19 cellular contexts compared by ENCODE assay signal in the genomic region with DNA sequence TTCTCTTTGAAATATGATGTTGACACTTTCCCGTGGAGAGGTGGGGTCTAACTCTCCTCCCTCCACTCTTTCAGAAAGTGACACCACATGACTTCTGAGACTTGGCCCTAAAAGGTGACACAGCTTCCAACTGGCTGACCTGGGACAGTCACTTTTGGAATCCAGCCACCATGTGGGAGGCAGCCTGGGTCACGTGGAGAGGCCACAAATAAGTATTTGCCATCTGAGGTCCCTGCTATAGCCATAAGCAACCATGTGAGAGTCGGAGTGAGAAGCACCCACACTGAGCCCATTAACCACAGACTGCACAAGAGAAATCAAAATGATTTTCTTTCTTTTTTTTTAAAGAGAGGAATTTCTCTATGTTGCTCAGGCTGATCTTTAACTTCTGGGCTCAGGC. TPM values are rescaled to one million over a fixed set of nuclear protein-coding genes. Genes with fewer than 3 reads are reported as not detected.
A peak's percentile ranks its signal among the peaks of the same experiment; 100 is the strongest.
DNase-seq lines count a peak whose midpoint lies in the region; ATAC-seq and TF ChIP-seq lines count a peak whose summit lies in the region.
"Had no signal": no experiment of that assay in that cellular context is flagged by ENCODE, and none has a peak within 500 bp of the region (broad histone marks: within the 10 kb centered on the region; RNA-seq: fewer than 3 reads in every experiment).

No MANE protein-coding gene starts in this region.

- no peak for DNase-seq in effector memory CD8-positive, alpha-beta T cell
- DNase-seq in naive thymus-derived CD8-positive, alpha-beta T cell, result no peak
- DNase-seq in glutamatergic neuron (no peak), neuronal stem cell (ENCODE audit: low spot score) (no peak)
- DNase-seq: activated gamma-delta T cell; CD4-positive, alpha-beta memory T cell; NCI-H1417; NCI-H748 treated with DMSO at 0.1 percent for 48 hours; stimulated activated CD4-positive, alpha-beta T cell treated with anti-CD3 and anti-CD28 coated beads, Interleukin-1b, Interleukin-23, amount 100 ng/mL, for 48 hours; stimulated activated naive B cell treated with anti-CD40 and anti-IgM and Interleukin-4, amounts not matched to agents 10 μg/mL and 1 μg/mL and 100 μg/mL, for 72 hours had no signal

- no peak overlapping the region for H2BK15ac ChIP-seq in neuronal stem cell (ENCODE audit: low read length)

- peaks cover 39 to 55% of the 10 kb centered on the region in 2 donors for H3K4me1 Mint-ChIP-seq in effector memory CD8-positive, alpha-beta T cell (ENCODE audit: low read depth in 2 of 2)
- peaks cover 25 to 80% (median 80%) of the 10 kb centered on the region in 4 donors for H3K4me1 Mint-ChIP-seq in naive thymus-derived CD8-positive, alpha-beta T cell
- H3K4me1 Mint-ChIP-seq in glutamatergic neuron (ENCODE audit: low read depth, unreplicated experiment), result peaks cover 1% of the 10 kb centered on the region

- H3K14ac ChIP-seq in neuronal stem cell (ENCODE audit: low read length), result no peak overlapping the region

- H3K9me3 Mint-ChIP-seq in effector memory CD8-positive, alpha-beta T cell, result no peaks in the 10 kb centered on the region
- no peaks in the 10 kb centered on the region for H3K9me3 Mint-ChIP-seq in naive thymus-derived CD8-positive, alpha-beta T cell
- peaks cover 4% of the 10 kb centered on the region for H3K9me3 Mint-ChIP-seq in glutamatergic neuron (ENCODE audit: unreplicated experiment)
- H3K9me3 Mint-ChIP-seq: CD4-positive, alpha-beta memory T cell; central memory CD8-positive, alpha-beta T cell; stimulated activated naive B cell treated with anti-CD40 and anti-IgM and Interleukin-4, amounts not matched to agents 10 μg/mL and 1 μg/mL and 100 μg/mL, for 72 hours had no signal

- H3K4ac ChIP-seq in neuronal stem cell (ENCODE audit: low read length), result no peak overlapping the region

- H3K18ac ChIP-seq in neuronal stem cell (ENCODE audit: low read length), result no peak overlapping the region

- no peak overlapping the region for H4K8ac ChIP-seq in neuronal stem cell (ENCODE audit: low read depth, low read length)

- peak overlapping the region; percentile 29 to 65 for H3K4me3 Mint-ChIP-seq in effector memory CD8-positive, alpha-beta T cell
- peak overlapping the region in 7 of 10 donors; percentile 4 to 58 (median 39) for H3K4me3 Mint-ChIP-seq in naive thymus-derived CD8-positive, alpha-beta T cell
- H3K4me3 Mint-ChIP-seq in glutamatergic neuron (ENCODE audit: unreplicated experiment), result no peak overlapping the region
- H3K4me3 Mint-ChIP-seq: central memory CD8-positive, alpha-beta T cell; stimulated activated naive B cell treated with anti-CD40 and anti-IgM and Interleukin-4, amounts not matched to agents 10 μg/mL and 1 μg/mL and 100 μg/mL, for 72 hours had no signal

- no peak overlapping the region for H4K91ac ChIP-seq in neuronal stem cell (ENCODE audit: low read depth, low read length, poor library complexity)

- H3K79me1 ChIP-seq in neuronal stem cell (ENCODE audit: low read depth, low read length), result peaks cover 4% of the 10 kb centered on the region

- H3K27ac Mint-ChIP-seq in effector memory CD8-positive, alpha-beta T cell, result peak overlapping the region; percentile 16 to 47
- peak overlapping the region; percentile 60 to 91 (median 82) for H3K27ac Mint-ChIP-seq in naive thymus-derived CD8-positive, alpha-beta T cell
- H3K27ac Mint-ChIP-seq in glutamatergic neuron (ENCODE audit: unreplicated experiment), result no peak overlapping the region

- no peaks in the 10 kb centered on the region for H3K27me3 Mint-ChIP-seq in effector memory CD8-positive, alpha-beta T cell
- H3K27me3 Mint-ChIP-seq in naive thymus-derived CD8-positive, alpha-beta T cell, result no peaks in the 10 kb centered on the region
- peaks cover 2% of the 10 kb centered on the region for H3K27me3 Mint-ChIP-seq in glutamatergic neuron (ENCODE audit: unreplicated experiment)
- H3K27me3 Mint-ChIP-seq: CD4-positive, alpha-beta memory T cell; central memory CD8-positive, alpha-beta T cell; stimulated activated naive B cell treated with anti-CD40 and anti-IgM and Interleukin-4, amounts not matched to agents 10 μg/mL and 1 μg/mL and 100 μg/mL, for 72 hours had no signal

- H3K27me3 ChIP-seq in BLaER1 (no peaks in the 10 kb centered on the region), neuronal stem cell (ENCODE audit: control insufficient read depth in 3 of 3, insufficient read depth in 3 of 3, low read depth in 1 of 3, low read length in 3 of 3) (no peaks in the 10 kb centered on the region)
- H3K27me3 ChIP-seq: neutrophil had no signal

- H2AK5ac ChIP-seq in neuronal stem cell (ENCODE audit: low read depth, low read length), result no peak overlapping the region

- WGBS in neuronal stem cell (ENCODE audit: extremely low coverage in 2 of 2, insufficient read length in 2 of 2, insufficient replicate concordance in 1 of 2), 2 donors, result no CpG with 5 or more reads among the region's 3 CpGs

- TF ChIP-seq EP300 in Ishikawa (IDR thresholded peaks at IDR 0.05; ENCODE audit: borderline replicate concordance), result no peak

- no peak for TF ChIP-seq CTCF in glutamatergic neuron (IDR thresholded peaks at IDR 0.05; ENCODE audit: partially characterized antibody, unreplicated experiment)

- H3K36me3 ChIP-seq in BLaER1 (no peaks in the 10 kb centered on the region), neuronal stem cell (replicated peaks in 1 of 2; ENCODE audit: control insufficient read depth in 2 of 2, insufficient read depth in 2 of 2, low read length in 2 of 2) (no peaks in the 10 kb centered on the region)
- H3K36me3 ChIP-seq: neutrophil had no signal

- H3K9ac ChIP-seq in BLaER1 (no peak overlapping the region), neuronal stem cell (ENCODE audit: low read depth, low read length, poor library complexity) (no peak overlapping the region)

- peaks cover 5% of the 10 kb centered on the region for H4K20me1 ChIP-seq in BLaER1

- ATAC-seq in effector memory CD8-positive, alpha-beta T cell (replicated peaks), result no peak
- no peak for ATAC-seq in naive thymus-derived CD8-positive, alpha-beta T cell
- ATAC-seq in HG02623 (IDR thresholded peaks at IDR 0.05; ENCODE audit: unreplicated experiment) (no peak), HG02763 (IDR thresholded peaks at IDR 0.05; ENCODE audit: unreplicated experiment) (no peak)
- ATAC-seq: activated CD4-positive, CD25-positive, alpha-beta regulatory T cell treated with anti-CD3 and anti-CD28 coated beads, Interleukin-2, amount 50 U/mL, for 24 hours; SK-N-SH treated with all-trans-retinoic acid at 6 μM for 48 hours; stimulated activated naive B cell treated with anti-CD40 and anti-IgM and Interleukin-4, amounts not matched to agents 10 μg/mL and 1 μg/mL and 100 μg/mL, for 72 hours had no signal

- no peak for TF ChIP-seq RAD21 in Ishikawa (IDR thresholded peaks at IDR 0.05; ENCODE audit: low read depth)

- peaks cover 85% of the 10 kb centered on the region for H3K4me1 ChIP-seq in BLaER1
- peaks cover 5 to 17% of the 10 kb centered on the region in 2 donors for H3K4me1 ChIP-seq in neuronal stem cell (ENCODE audit: control insufficient read depth in 2 of 2, insufficient read depth in 1 of 2, low read depth in 1 of 2, low read length in 2 of 2)

- peak overlapping the region; percentile 95 for H3K4me2 ChIP-seq in BLaER1
- H3K4me2 ChIP-seq in neuronal stem cell (ENCODE audit: insufficient read depth, low read length, poor library complexity, severe bottlenecking), result no peak overlapping the region

- H3K27ac ChIP-seq in BLaER1, result no peak overlapping the region
- no peak overlapping the region for H3K27ac ChIP-seq in neuronal stem cell (replicated peaks; ENCODE audit: low read length)

- H3K9me3 ChIP-seq in BLaER1 (no peaks in the 10 kb centered on the region), neuronal stem cell (replicated peaks in 1 of 2; ENCODE audit: control insufficient read depth in 2 of 2, insufficient read depth in 1 of 2, low read depth in 1 of 2, low read length in 2 of 2) (no peaks in the 10 kb centered on the region)
- H3K9me3 ChIP-seq: neutrophil had no signal

- H2BK12ac ChIP-seq in neuronal stem cell (ENCODE audit: low read length), result no peak overlapping the region

- peaks cover 18% of the 10 kb centered on the region for H3K36me3 Mint-ChIP-seq in effector memory CD8-positive, alpha-beta T cell (ENCODE audit: insufficient read depth)
- no peaks in the 10 kb centered on the region for H3K36me3 Mint-ChIP-seq in naive thymus-derived CD8-positive, alpha-beta T cell
- no peaks in the 10 kb centered on the region for H3K36me3 Mint-ChIP-seq in glutamatergic neuron (ENCODE audit: unreplicated experiment)

- H3K4me3 ChIP-seq in BLaER1 (no peak overlapping the region), neuronal stem cell (ENCODE audit: low read length in 2 of 2) (no peak overlapping the region)

- no peak overlapping the region for H2BK5ac ChIP-seq in neuronal stem cell (ENCODE audit: low read length)

- H2BK120ac ChIP-seq in neuronal stem cell (ENCODE audit: low read depth, low read length), result no peak overlapping the region

- H2AFZ ChIP-seq in neuronal stem cell (ENCODE audit: low read length), result no peak overlapping the region

- H3K23ac ChIP-seq in neuronal stem cell (ENCODE audit: low read depth, low read length, poor library complexity), result no peak overlapping the region

- POLR2A ChIA-PET in naive thymus-derived CD8-positive, alpha-beta T cell (lab: Charles Lee), result interaction anchor here (1.4 to 1.5 kb wide), 2 partner anchors 16 to 32 kb away, joined by 4 to 6 read pairs; partner anchors contain the start of gene HNRNPAB

TF ChIP-seq in Ishikawa, 13 proteins besides CTCF, POLR2A, EP300 and RAD21 (continues in another document):
- TF ChIP-seq TCF12 (IDR thresholded peaks at IDR 0.05; ENCODE audit: low read depth), result no peak
- 0 out of 2 replicates have a peak, but pooled peaks have one; percentile 16 for TF ChIP-seq NFIC (IDR thresholded peaks at IDR 0.05)
- TF ChIP-seq CEBPB (IDR thresholded peaks at IDR 0.05), result no peak
- no peak for TF ChIP-seq FOXM1 (IDR thresholded peaks at IDR 0.05; ENCODE audit: borderline replicate concordance, low read depth)
- no peak for TF ChIP-seq TAF1 (IDR thresholded peaks at IDR 0.05; ENCODE audit: low read depth)
- no peak for TF ChIP-seq ZBTB7A (IDR thresholded peaks at IDR 0.05; ENCODE audit: low read depth)

RNA-seq across cellular contexts. Expression of gene PHYKPL, which starts 4.1 kb away (rescaled TPM):
- total RNA-seq in naive thymus-derived CD8-positive, alpha-beta T cell, result 100 to 1,000 TPM; 209 to 229 TPM
- 10 to 100 TPM; 41.1 to 51.8 (median 49.7) TPM for polyA plus RNA-seq in naive thymus-derived CD8-positive, alpha-beta T cell
- 89.7 TPM for total RNA-seq in glutamatergic neuron (ENCODE audit: unreplicated experiment)
- 13.6 TPM for polyA plus RNA-seq in neuronal stem cell (2013, experiment 1 of 2)
- 13.2 TPM for polyA plus RNA-seq in neuronal stem cell (2013, experiment 2 of 2)

RNA-seq across cellular contexts. Expression of gene HNRNPAB, which starts 32.4 kb away (rescaled TPM):
- total RNA-seq in naive thymus-derived CD8-positive, alpha-beta T cell, result 10 to 100 TPM; 79.3 to 82.5 TPM
- polyA plus RNA-seq in naive thymus-derived CD8-positive, alpha-beta T cell, result 10 to 100 TPM; 43.6 to 74.9 (median 61.2) TPM
- total RNA-seq in glutamatergic neuron (ENCODE audit: unreplicated experiment), result 281 TPM
- polyA plus RNA-seq in neuronal stem cell (2013, experiment 1 of 2), result 252 TPM
- 248 TPM for polyA plus RNA-seq in neuronal stem cell (2013, experiment 2 of 2)

RNA-seq across cellular contexts. Expression of gene GMCL2, which starts 49.5 kb away (rescaled TPM):
- total RNA-seq in naive thymus-derived CD8-positive, alpha-beta T cell, result under 1 TPM in 1 of 2 experiments, not detected in 1; 0.14 TPM
- not detected for polyA plus RNA-seq in naive thymus-derived CD8-positive, alpha-beta T cell
- total RNA-seq in glutamatergic neuron (ENCODE audit: unreplicated experiment), result not detected
- polyA plus RNA-seq in neuronal stem cell (2013, experiment 1 of 2), result not detected
- not detected for polyA plus RNA-seq in neuronal stem cell (2013, experiment 2 of 2)
- total RNA-seq: CD4-positive, alpha-beta memory T cell; esophagus mucosa had no signal
- polyA plus RNA-seq: CD4-positive, alpha-beta memory T cell had no signal
